11 cellular contexts compared by ENCODE assay signal in the genomic region with DNA sequence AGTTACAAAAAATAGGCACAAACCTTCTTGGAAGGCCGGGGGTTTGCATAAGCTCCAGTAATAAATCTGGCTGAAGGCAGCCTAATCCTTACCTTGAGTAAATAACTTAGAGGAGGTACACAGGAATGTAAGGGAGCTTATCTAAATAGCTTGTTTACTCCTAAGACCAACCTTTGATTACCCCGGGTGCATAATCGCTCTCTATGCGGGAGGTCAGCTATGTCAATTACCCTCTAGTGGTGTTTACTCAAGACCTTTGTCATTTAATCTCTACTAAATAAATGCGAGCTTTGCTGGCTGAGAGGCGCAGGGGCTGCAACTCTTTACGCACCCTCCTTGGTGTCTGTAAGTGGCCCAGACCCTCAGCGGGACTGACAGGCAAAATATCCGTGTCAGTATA.
"Had no signal": no experiment of that assay in that cellular context is flagged by ENCODE, and none has a peak within 500 bp of the region (broad histone marks: within the 10 kb centered on the region; RNA-seq: fewer than 3 reads in every experiment).

No MANE protein-coding gene starts in this region.

- H3K9me3 Mint-ChIP-seq: activated naive CD4-positive, alpha-beta T cell treated with anti-CD3 and anti-CD28 coated beads, Interleukin-2, amount 50 U/mL, for 24 hours had no signal

- H3K4me3 Mint-ChIP-seq: activated naive CD4-positive, alpha-beta T cell treated with anti-CD3 and anti-CD28 coated beads, Interleukin-2, amount 50 U/mL, for 24 hours; naive B cell; stimulated activated naive CD8-positive, alpha-beta T cell treated with anti-CD3 and anti-CD28 coated beads, Interleukin-15, amount 100 ng/mL, for 72 hours had no signal

- DNase-seq: activated CD4-positive, alpha-beta T cell treated with anti-CD3 and anti-CD28 coated beads, Interleukin-2, amount 50 U/mL, for 4 hours; activated effector memory CD4-positive, alpha-beta T cell treated with Interleukin-2 at 50 U/mL for 16 hours; activated T-cell treated with anti-CD3 and anti-CD28 coated beads, Interleukin-2, amount 50 U/mL, for 1 hour; dorsolateral prefrontal cortex; lower lobe of right lung; naive B cell; stimulated activated CD4-positive, alpha-beta T cell treated with anti-CD3 and anti-CD28 coated beads, Interleukin-4, amount 100 ng/mL, for 4 hours; stimulated activated naive CD8-positive, alpha-beta T cell treated with anti-CD3 and anti-CD28 coated beads, Interleukin-15, amount 100 ng/mL, for 72 hours; testis had no signal

- H3K9me3 ChIP-seq: testis had no signal

- H3K36me3 ChIP-seq: lower lobe of right lung had no signal

- H3K4me3 ChIP-seq: dorsolateral prefrontal cortex, lower lobe of right lung, skin epidermis, testis had no signal

- H3K27ac ChIP-seq: dorsolateral prefrontal cortex, lower lobe of right lung, skin epidermis had no signal

- H3K4me1 Mint-ChIP-seq: activated naive CD4-positive, alpha-beta T cell treated with anti-CD3 and anti-CD28 coated beads, Interleukin-2, amount 50 U/mL, for 24 hours; naive B cell; stimulated activated naive CD8-positive, alpha-beta T cell treated with anti-CD3 and anti-CD28 coated beads, Interleukin-15, amount 100 ng/mL, for 72 hours had no signal

- H3K27ac Mint-ChIP-seq: activated naive CD4-positive, alpha-beta T cell treated with anti-CD3 and anti-CD28 coated beads, Interleukin-2, amount 50 U/mL, for 24 hours; naive B cell; stimulated activated naive CD8-positive, alpha-beta T cell treated with anti-CD3 and anti-CD28 coated beads, Interleukin-15, amount 100 ng/mL, for 72 hours had no signal

- H3K27me3 ChIP-seq: dorsolateral prefrontal cortex, testis had no signal

- H3K36me3 Mint-ChIP-seq: activated naive CD4-positive, alpha-beta T cell treated with anti-CD3 and anti-CD28 coated beads, Interleukin-2, amount 50 U/mL, for 24 hours had no signal

- H3K4me1 ChIP-seq: lower lobe of right lung had no signal
